Comparison of ENCODE assay signal across 29 cellular contexts in the genomic region with DNA sequence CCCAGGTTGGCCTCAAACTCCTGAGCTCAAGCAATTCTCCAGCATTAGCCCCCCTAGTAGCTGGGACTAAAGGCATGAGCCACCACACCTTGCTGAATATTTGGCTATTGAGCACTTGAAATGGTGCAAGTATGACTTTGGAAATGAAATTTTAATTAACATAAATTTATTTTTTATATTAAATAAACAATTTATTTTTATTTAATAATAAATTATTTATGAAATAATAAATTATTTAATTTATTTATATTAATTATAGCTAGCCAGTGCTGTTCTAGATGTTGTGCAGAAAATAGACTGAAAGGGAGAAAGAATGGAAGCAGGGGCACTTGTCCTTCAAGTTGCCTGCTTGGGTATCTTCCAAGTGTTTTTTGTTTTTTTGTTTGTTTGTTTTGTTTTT.
"Had no signal": no experiment of that assay in that cellular context is flagged by ENCODE, and none has a peak within 500 bp of the region (broad histone marks: within the 10 kb centered on the region; RNA-seq: fewer than 3 reads in every experiment).

No MANE protein-coding gene starts in this region.

- FAIRE-seq: urothelium cell line had no signal

- ATAC-seq: stimulated activated effector memory CD8-positive, alpha-beta T cell treated with anti-CD3 and anti-CD28 coated beads, Interleukin-12 subunit alpha, Interleukin-12 subunit beta, amount 100 ng/mL, for 72 hours; stimulated activated memory B cell treated with anti-CD40 and anti-IgM and Interleukin-4, amounts not matched to agents 10 μg/mL and 1 μg/mL and 100 μg/mL, for 72 hours; stimulated activated naive B cell treated with anti-CD40 and anti-IgM and Interleukin-4, amounts not matched to agents 10 μg/mL and 1 μg/mL and 100 μg/mL, for 72 hours; stimulated activated naive CD8-positive, alpha-beta T cell treated with anti-CD3 and anti-CD28 coated beads, Interleukin-15, amount 100 ng/mL, for 72 hours; stimulated activated naive CD8-positive, alpha-beta T cell treated with anti-CD3 and anti-CD28 coated beads, Interleukin-15, Interleukin-2, amounts not matched to agents 100 U/mL and 50 U/mL, for 24 hours; upper lobe of right lung had no signal

- H3K27me3 Mint-ChIP-seq: type B pancreatic cell had no signal

- H3K36me3 Mint-ChIP-seq: stimulated activated effector memory CD8-positive, alpha-beta T cell treated with anti-CD3 and anti-CD28 coated beads, Interleukin-12 subunit alpha, Interleukin-12 subunit beta, amount 100 ng/mL, for 72 hours; stimulated activated memory B cell treated with anti-CD40 and anti-IgM and Interleukin-4, amounts not matched to agents 10 μg/mL and 1 μg/mL and 100 μg/mL, for 72 hours; stimulated activated naive B cell treated with anti-CD40 and anti-IgM and Interleukin-4, amounts not matched to agents 10 μg/mL and 1 μg/mL and 100 μg/mL, for 72 hours; type B pancreatic cell had no signal

- H3K27ac ChIP-seq: stomach, suprapubic skin, testis, thoracic aorta, thyroid gland, tibial artery, tibial nerve, transverse colon, upper lobe of left lung, upper lobe of right lung, uterus, vagina had no signal

- H3K36me3 ChIP-seq: stomach, suprapubic skin, thoracic aorta, thyroid gland, tibial artery, tibial nerve, transverse colon, upper lobe of left lung, upper lobe of right lung, uterus, vagina had no signal

- DNase-seq: stimulated activated CD4-positive, alpha-beta T cell treated with anti-CD3 and anti-CD28 coated beads, Interleukin-2, amount 100 ng/mL, for 48 hours; stimulated activated CD4-positive, alpha-beta T cell treated with anti-CD3 and anti-CD28 coated beads, Interleukin-4, amount 100 ng/mL, for 1 hour; stimulated activated CD4-positive, alpha-beta T cell treated with anti-CD3 and anti-CD28 coated beads, Interleukin-4, amount 100 ng/mL, for 24 hours; stimulated activated CD4-positive, alpha-beta T cell treated with anti-CD3 and anti-CD28 coated beads, Interleukin-4, amount 100 ng/mL, for 4 hours; stimulated activated CD8-positive, alpha-beta memory T cell treated with anti-CD3 and anti-CD28 coated beads, Interleukin-4, amount 100 ng/mL, for 48 hours; stimulated activated naive B cell treated with anti-CD40 and anti-IgM and Interleukin-4, amounts not matched to agents 10 μg/mL and 1 μg/mL and 100 μg/mL, for 72 hours; stimulated activated naive CD4-positive, alpha-beta T cell; stimulated activated naive CD4-positive, alpha-beta T cell treated with Interleukin-2 at 50 U/mL for 16 hours; stimulated activated naive CD8-positive, alpha-beta T cell treated with anti-CD3 and anti-CD28 coated beads, Interleukin-15, amount 100 ng/mL, for 72 hours; stimulated activated naive CD8-positive, alpha-beta T cell treated with anti-CD3 and anti-CD28 coated beads, Interleukin-15, Interleukin-2, amounts not matched to agents 100 U/mL and 50 U/mL, for 24 hours; stomach; substantia nigra; testis; thyroid gland; tibial artery; transverse colon; trophoblast cell; upper lobe of right lung; uterus had no signal

- H3K9me3 Mint-ChIP-seq: stimulated activated effector memory CD8-positive, alpha-beta T cell treated with anti-CD3 and anti-CD28 coated beads, Interleukin-12 subunit alpha, Interleukin-12 subunit beta, amount 100 ng/mL, for 72 hours; stimulated activated memory B cell treated with anti-CD40 and anti-IgM and Interleukin-4, amounts not matched to agents 10 μg/mL and 1 μg/mL and 100 μg/mL, for 72 hours; stimulated activated naive B cell treated with anti-CD40 and anti-IgM and Interleukin-4, amounts not matched to agents 10 μg/mL and 1 μg/mL and 100 μg/mL, for 72 hours; stimulated activated naive CD8-positive, alpha-beta T cell treated with anti-CD3 and anti-CD28 coated beads, Interleukin-15, amount 100 ng/mL, for 72 hours; stimulated activated naive CD8-positive, alpha-beta T cell treated with anti-CD3 and anti-CD28 coated beads, Interleukin-15, Interleukin-2, amounts not matched to agents 100 ng/mL and 50 ng/mL, for 24 hours; type B pancreatic cell had no signal

- H3K27ac Mint-ChIP-seq: stimulated activated effector memory CD8-positive, alpha-beta T cell treated with anti-CD3 and anti-CD28 coated beads, Interleukin-12 subunit alpha, Interleukin-12 subunit beta, amount 100 ng/mL, for 72 hours; stimulated activated memory B cell treated with anti-CD40 and anti-IgM and Interleukin-4, amounts not matched to agents 10 μg/mL and 1 μg/mL and 100 μg/mL, for 72 hours; stimulated activated naive B cell treated with anti-CD40 and anti-IgM and Interleukin-4, amounts not matched to agents 10 μg/mL and 1 μg/mL and 100 μg/mL, for 72 hours; stimulated activated naive CD8-positive, alpha-beta T cell treated with anti-CD3 and anti-CD28 coated beads, Interleukin-15, amount 100 ng/mL, for 72 hours; stimulated activated naive CD8-positive, alpha-beta T cell treated with anti-CD3 and anti-CD28 coated beads, Interleukin-15, Interleukin-2, amounts not matched to agents 100 ng/mL and 50 ng/mL, for 24 hours; type B pancreatic cell had no signal

- H3K4me3 Mint-ChIP-seq: stimulated activated effector memory CD8-positive, alpha-beta T cell treated with anti-CD3 and anti-CD28 coated beads, Interleukin-12 subunit alpha, Interleukin-12 subunit beta, amount 100 ng/mL, for 72 hours; stimulated activated memory B cell treated with anti-CD40 and anti-IgM and Interleukin-4, amounts not matched to agents 10 μg/mL and 1 μg/mL and 100 μg/mL, for 72 hours; stimulated activated naive B cell treated with anti-CD40 and anti-IgM and Interleukin-4, amounts not matched to agents 10 μg/mL and 1 μg/mL and 100 μg/mL, for 72 hours; stimulated activated naive CD8-positive, alpha-beta T cell treated with anti-CD3 and anti-CD28 coated beads, Interleukin-15, amount 100 ng/mL, for 72 hours; stimulated activated naive CD8-positive, alpha-beta T cell treated with anti-CD3 and anti-CD28 coated beads, Interleukin-15, Interleukin-2, amounts not matched to agents 100 ng/mL and 50 ng/mL, for 24 hours; type B pancreatic cell had no signal

- H3K4me1 Mint-ChIP-seq: stimulated activated effector memory CD8-positive, alpha-beta T cell treated with anti-CD3 and anti-CD28 coated beads, Interleukin-12 subunit alpha, Interleukin-12 subunit beta, amount 100 ng/mL, for 72 hours; stimulated activated naive CD8-positive, alpha-beta T cell treated with anti-CD3 and anti-CD28 coated beads, Interleukin-15, amount 100 ng/mL, for 72 hours had no signal

- H3K4me3 ChIP-seq: stomach, suprapubic skin, testis, thoracic aorta, thyroid gland, tibial artery, tibial nerve, transverse colon, upper lobe of left lung, upper lobe of right lung, uterus, vagina had no signal

- H3K27me3 ChIP-seq: stomach, suprapubic skin, testis, thyroid gland, tibial artery, tibial nerve, transverse colon, upper lobe of left lung, upper lobe of right lung, uterus, vagina had no signal

- H3K4me1 ChIP-seq: stomach, suprapubic skin, tibial artery, tibial nerve, transverse colon, upper lobe of right lung, uterus, vagina had no signal
